Comparison of ENCODE assay signal across 10 cellular contexts in the genomic region with DNA sequence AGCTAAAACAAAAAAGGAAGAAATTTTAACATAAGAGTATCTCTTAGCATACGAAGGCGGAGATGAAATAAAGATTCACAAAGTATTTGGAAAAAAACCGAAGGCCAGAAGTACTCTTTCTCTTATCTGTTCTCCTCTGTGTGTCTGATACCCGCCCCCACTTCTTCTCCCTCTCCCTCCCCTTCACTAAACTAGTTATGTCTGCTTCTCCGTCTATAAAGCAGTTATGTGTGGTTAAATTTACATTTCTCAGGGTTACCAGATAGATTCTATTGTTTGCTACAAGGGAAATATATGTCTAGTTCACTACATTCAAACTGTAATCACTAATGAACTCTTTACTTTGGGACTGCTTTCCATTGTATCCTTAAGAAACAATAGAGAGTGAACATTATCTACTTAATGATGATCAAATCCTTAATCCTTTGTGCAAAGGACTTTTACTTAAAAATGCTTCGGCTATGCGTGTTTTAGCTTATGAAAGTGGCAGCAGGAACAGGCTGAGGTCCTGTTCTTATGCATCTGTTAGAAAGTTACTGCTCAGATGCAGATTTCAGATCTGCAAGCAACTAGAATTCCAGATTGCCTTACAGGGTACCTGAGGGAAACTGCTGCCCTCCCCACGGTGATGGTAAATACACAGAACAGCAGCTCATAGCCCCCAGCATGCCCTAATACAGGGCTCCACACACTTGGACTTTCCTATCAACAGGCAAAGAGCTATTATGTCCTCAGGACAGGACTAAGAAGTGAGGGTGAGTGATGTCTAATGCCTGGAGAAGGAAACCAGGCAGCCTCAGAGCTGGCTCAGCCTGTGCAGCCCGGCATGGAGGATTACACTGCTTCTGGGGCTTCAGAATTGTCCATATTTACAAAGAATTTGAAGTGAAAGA.
"Had no signal": no experiment of that assay in that cellular context is flagged by ENCODE, and none has a peak within 500 bp of the region (broad histone marks: within the 10 kb centered on the region; RNA-seq: fewer than 3 reads in every experiment).

No MANE protein-coding gene starts in this region.

- ATAC-seq: pancreas; stimulated activated effector memory CD8-positive, alpha-beta T cell treated with anti-CD3 and anti-CD28 coated beads, Interleukin-12 subunit alpha, Interleukin-12 subunit beta, amount 100 ng/mL, for 72 hours had no signal

- FAIRE-seq: pancreas had no signal

- H3K27me3 ChIP-seq: pancreas, thyroid gland, uterus had no signal

- H3K9me3 ChIP-seq: pancreas, thyroid gland, uterus had no signal

- H3K4me3 ChIP-seq: pancreas, skin epidermis, thyroid gland, uterus had no signal

- H3K4me1 ChIP-seq: pancreas, thyroid gland, uterus had no signal

- H3K27ac ChIP-seq: pancreas, skin epidermis, thyroid gland, uterus had no signal

- H3K36me3 ChIP-seq: pancreas, thyroid gland, uterus had no signal

- DNase-seq: activated CD4-positive, alpha-beta T cell treated with anti-CD3 and anti-CD28 coated beads, Interleukin-2, amount 10 ng/mL, durations not matched to agents 7 days and 5 days; activated CD4-positive, CD25-positive, alpha-beta regulatory T cell; activated CD8-positive, alpha-beta memory T cell treated with anti-CD3 and anti-CD28 coated beads for 24 hours; dermis blood vessel endothelial cell; mesendoderm; pancreas; thyroid gland; uterus had no signal
